Comparison of ENCODE assay signal across 21 cellular contexts in the genomic region with DNA sequence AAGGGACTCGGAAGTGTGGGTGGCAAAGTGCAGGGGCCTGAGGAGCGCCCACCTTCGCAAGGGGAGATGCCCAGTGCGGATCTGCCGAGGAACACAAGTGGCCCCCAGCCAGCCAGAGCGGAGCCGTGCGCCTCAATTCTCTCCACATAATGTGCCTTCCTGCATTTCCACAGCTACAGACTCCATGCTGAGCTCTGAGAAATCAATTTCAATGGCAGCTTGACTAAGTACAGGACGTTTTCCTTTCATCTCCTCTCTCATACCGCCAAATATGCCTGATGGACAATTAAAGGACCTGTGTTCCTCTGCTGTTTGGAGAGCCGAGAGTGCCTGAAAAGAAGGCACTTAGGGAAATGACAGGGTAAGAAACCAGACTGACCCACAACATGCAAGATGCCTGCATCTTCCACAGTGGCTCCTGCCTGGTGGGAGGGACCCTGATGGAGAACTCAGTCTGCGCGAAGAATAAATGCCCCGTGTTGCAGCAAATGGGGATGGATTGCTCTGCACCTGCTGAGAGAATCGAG. TPM values are rescaled to one million over a fixed set of nuclear protein-coding genes. Genes with fewer than 3 reads are reported as not detected.
DNase-seq lines count a peak whose midpoint lies in the region; ATAC-seq and TF ChIP-seq lines count a peak whose summit lies in the region.
"Had no signal": no experiment of that assay in that cellular context is flagged by ENCODE, and none has a peak within 500 bp of the region (broad histone marks: within the 10 kb centered on the region; RNA-seq: fewer than 3 reads in every experiment).

No MANE protein-coding gene starts in this region.

- H3K9ac ChIP-seq in endodermal cell (ENCODE audit: extremely low read depth, low read length, poor library complexity, severe bottlenecking) (no peak overlapping the region), neural progenitor cell (no peak overlapping the region)
- H3K9ac ChIP-seq: GM23248, SK-N-SH had no signal

- no peaks in the 10 kb centered on the region for H3K27me3 ChIP-seq in endodermal cell (ENCODE audit: control insufficient read depth, insufficient read depth, low read length, poor library complexity, severe bottlenecking)
- no peaks in the 10 kb centered on the region for H3K27me3 ChIP-seq in neural progenitor cell
- H3K27me3 ChIP-seq in CD4-positive, alpha-beta T cell (ENCODE audit: control insufficient read depth, insufficient read depth, low read length) = peaks cover 12% of the 10 kb centered on the region

- WGBS in endodermal cell (ENCODE audit: insufficient coverage in 1 of 2, insufficient read length in 1 of 2), 2 experiments = 89 to 92% methylated on average over 8 to 15 of the region's 15 CpGs

- POLR2A ChIA-PET in CD4-positive, alpha-beta T cell (lab: Charles Lee) = no interaction called here

- no peaks in the 10 kb centered on the region for H3F3A ChIP-seq in neural progenitor cell (ENCODE audit: low read depth)

- no peak overlapping the region for H3K4me3 Mint-ChIP-seq in activated CD8-positive, alpha-beta memory T cell treated with anti-CD3 and anti-CD28 coated beads, Interleukin-2, amount 10 ng/mL, durations not matched to agents 7 days and 5 days
- H3K4me3 Mint-ChIP-seq in endodermal cell = no peak overlapping the region
- no peak overlapping the region for H3K4me3 Mint-ChIP-seq in neural progenitor cell
- no peak overlapping the region for H3K4me3 Mint-ChIP-seq in CD4-positive, alpha-beta T cell
- H3K4me3 Mint-ChIP-seq: H9, HFFc6 had no signal

- H3K36me3 ChIP-seq in endodermal cell (ENCODE audit: control insufficient read depth, insufficient read depth, low read length) (no peaks in the 10 kb centered on the region), neural progenitor cell (no peaks in the 10 kb centered on the region)

- H3K27ac ChIP-seq in endodermal cell (ENCODE audit: low read depth, low read length) (no peak overlapping the region), neural progenitor cell (no peak overlapping the region)
- H3K27ac ChIP-seq in CD4-positive, alpha-beta T cell (ENCODE audit: low read depth, low read length) = no peak overlapping the region
- H3K27ac ChIP-seq: GM23248 had no signal

- no peak overlapping the region for H3K27ac Mint-ChIP-seq in activated CD8-positive, alpha-beta memory T cell treated with anti-CD3 and anti-CD28 coated beads, Interleukin-2, amount 10 ng/mL, durations not matched to agents 7 days and 5 days
- H3K27ac Mint-ChIP-seq in endodermal cell (no peak overlapping the region), neural progenitor cell (peak overlapping the region; percentile 59)
- H3K27ac Mint-ChIP-seq in CD4-positive, alpha-beta T cell = no peak overlapping the region
- H3K27ac Mint-ChIP-seq: H9, HFFc6 had no signal

- H2AFZ ChIP-seq in neural progenitor cell (replicated peaks) = no peak overlapping the region
- H2AFZ ChIP-seq: GM23248 had no signal

- H3K36me3 Mint-ChIP-seq in activated CD8-positive, alpha-beta memory T cell treated with anti-CD3 and anti-CD28 coated beads, Interleukin-2, amount 10 ng/mL, durations not matched to agents 7 days and 5 days = no peaks in the 10 kb centered on the region
- no peaks in the 10 kb centered on the region for H3K36me3 Mint-ChIP-seq in endodermal cell (ENCODE audit: low read depth)
- no peaks in the 10 kb centered on the region for H3K36me3 Mint-ChIP-seq in neural progenitor cell
- no peaks in the 10 kb centered on the region for H3K36me3 Mint-ChIP-seq in CD4-positive, alpha-beta T cell (ENCODE audit: low read depth)

- H3K4me1 ChIP-seq in endodermal cell (ENCODE audit: control insufficient read depth, insufficient read depth, low read length) (no peaks in the 10 kb centered on the region), neural progenitor cell (no peaks in the 10 kb centered on the region)

- ATAC-seq in activated CD8-positive, alpha-beta memory T cell treated with anti-CD3 and anti-CD28 coated beads, Interleukin-2, amount 10 ng/mL, durations not matched to agents 7 days and 5 days = no peak
- ATAC-seq in CD4-positive, alpha-beta T cell (ENCODE audit: poor library complexity) = no peak

- TF ChIP-seq CTCF in endodermal cell (conservative IDR thresholded peaks at IDR 0.05) = no peak
- no peak for TF ChIP-seq CTCF in neural progenitor cell (IDR thresholded peaks at IDR 0.05)
- TF ChIP-seq CTCF in foreskin fibroblast (IDR thresholded peaks at IDR 0.05; ENCODE audit: low read depth, low read length) = no peak
- TF ChIP-seq CTCF in CD4-positive, alpha-beta T cell (IDR thresholded peaks at IDR 0.05) = no peak

- intact Hi-C loops in CD4-positive, alpha-beta T cell (cut with DNase I, micrococcal nuclease) = no loop called here

- no peaks in the 10 kb centered on the region for H3K9me3 Mint-ChIP-seq in activated CD8-positive, alpha-beta memory T cell treated with anti-CD3 and anti-CD28 coated beads, Interleukin-2, amount 10 ng/mL, durations not matched to agents 7 days and 5 days (ENCODE audit: low read depth)
- H3K9me3 Mint-ChIP-seq in endodermal cell (peaks cover 7% of the 10 kb centered on the region), neural progenitor cell (peaks cover 2% of the 10 kb centered on the region)
- no peaks in the 10 kb centered on the region for H3K9me3 Mint-ChIP-seq in CD4-positive, alpha-beta T cell

- no peaks in the 10 kb centered on the region for H4K20me1 ChIP-seq in neural progenitor cell (ENCODE audit: low read depth)

- H3K79me2 ChIP-seq in neural progenitor cell (ENCODE audit: low read depth) = no peaks in the 10 kb centered on the region

- no peaks in the 10 kb centered on the region for H3K27me3 Mint-ChIP-seq in activated CD8-positive, alpha-beta memory T cell treated with anti-CD3 and anti-CD28 coated beads, Interleukin-2, amount 10 ng/mL, durations not matched to agents 7 days and 5 days
- H3K27me3 Mint-ChIP-seq in endodermal cell (ENCODE audit: insufficient read depth) (no peaks in the 10 kb centered on the region), neural progenitor cell (ENCODE audit: insufficient read depth, low read depth) (peaks cover 11% of the 10 kb centered on the region)
- peaks cover 50% of the 10 kb centered on the region for H3K27me3 Mint-ChIP-seq in CD4-positive, alpha-beta T cell

- peak; percentile 16 for DNase-seq in activated CD8-positive, alpha-beta memory T cell treated with anti-CD3 and anti-CD28 coated beads, Interleukin-2, amount 10 ng/mL, durations not matched to agents 7 days and 5 days
- DNase-seq in activated CD8-positive, alpha-beta memory T cell treated with anti-CD3 and anti-CD28 coated beads, Interleukin-2, amount 50 U/mL, for 4 hours = no peak
- DNase-seq in endodermal cell (peak; percentile 15), neural progenitor cell (ENCODE audit: low spot score) (no peak), foreskin fibroblast (no peak), AG08396 (ENCODE audit: low spot score) (no peak)
- no peak for DNase-seq in CD4-positive, alpha-beta T cell
- DNase-seq: 8988T; COR-L47; DMS 273 treated with DMSO at 0.1 percent for 48 hours; GM23248; HFFc6; Kasumi-1; NCI-H1417 treated with DMSO at 0.1 percent for 48 hours; NCI-H187; NCI-H748 treated with DMSO at 0.1 percent for 48 hours; NK-92 treated with Interleukin-12 subunit alpha and Interleukin-12 subunit beta, amount 100 ng/mL, for 24 hours; SIG-M5; SK-N-SH had no signal

- CTCF ChIA-PET in activated CD8-positive, alpha-beta memory T cell treated with anti-CD3 and anti-CD28 coated beads, Interleukin-2, amount 10 ng/mL, durations not matched to agents 7 days and 5 days (lab: Charles Lee) = no interaction called here
- CTCF ChIA-PET in CD4-positive, alpha-beta T cell (lab: Charles Lee) = no interaction called here

- H3K9me3 ChIP-seq in endodermal cell (ENCODE audit: control insufficient read depth, low read length) = no peaks in the 10 kb centered on the region
- no peaks in the 10 kb centered on the region for H3K9me3 ChIP-seq in neural progenitor cell (ENCODE audit: low read depth)
- H3K9me3 ChIP-seq in CD4-positive, alpha-beta T cell (ENCODE audit: control insufficient read depth, low read length) = no peaks in the 10 kb centered on the region
- H3K9me3 ChIP-seq: SK-N-SH had no signal

- H3K4me1 Mint-ChIP-seq in activated CD8-positive, alpha-beta memory T cell treated with anti-CD3 and anti-CD28 coated beads, Interleukin-2, amount 10 ng/mL, durations not matched to agents 7 days and 5 days = peaks cover 4% of the 10 kb centered on the region
- H3K4me1 Mint-ChIP-seq in endodermal cell = no peaks in the 10 kb centered on the region
- H3K4me1 Mint-ChIP-seq in neural progenitor cell = peaks cover 26% of the 10 kb centered on the region
- H3K4me1 Mint-ChIP-seq in CD4-positive, alpha-beta T cell (ENCODE audit: low read depth) = no peaks in the 10 kb centered on the region

- no peak overlapping the region for H3K4me2 ChIP-seq in neural progenitor cell
- H3K4me2 ChIP-seq: SK-N-SH had no signal

- H3K4me3 ChIP-seq in endodermal cell (ENCODE audit: low read length) (no peak overlapping the region), neural progenitor cell (no peak overlapping the region), foreskin fibroblast (ENCODE audit: low read depth in 1 of 2, low read length in 2 of 2) (no peak overlapping the region)
- H3K4me3 ChIP-seq: GM23248 had no signal

RNA-seq across cellular contexts. Expression of gene OLFM1, which starts 38.6 kb away (rescaled TPM):
- total RNA-seq in activated CD8-positive, alpha-beta memory T cell treated with anti-CD3 and anti-CD28 coated beads, Interleukin-2, amount 10 ng/mL, durations not matched to agents 7 days and 5 days = under 1 TPM in 1 of 2 experiments, not detected in 1; 0.30 TPM
- total RNA-seq in endodermal cell (10 to 100 TPM; 11.0 to 23.2 TPM), neural progenitor cell (ENCODE audit: low replicate concordance) (4.0 and 6.6 TPM in 2 replicates)
- polyA plus RNA-seq in endodermal cell (2013, experiment 1 of 2) = 55.6 TPM
- 51.7 TPM for polyA plus RNA-seq in endodermal cell (2013, experiment 2 of 2)
- not detected for total RNA-seq in CD4-positive, alpha-beta T cell
- total RNA-seq: MCF 10A had no signal

Comparison
In these comparisons a context has a peak if more than half of its experiments do, and no peak if none do; other contexts are left out.
1. DNase-seq: peak in activated CD8-positive, alpha-beta memory T cell treated with anti-CD3 and anti-CD28 coated beads, Interleukin-2, amount 10 ng/mL, durations not matched to agents 7 days and 5 days (single experiment) and endodermal cell (single experiment); none in activated CD8-positive, alpha-beta memory T cell treated with anti-CD3 and anti-CD28 coated beads, Interleukin-2, amount 50 U/mL, for 4 hours (single experiment), neural progenitor cell (single experiment), foreskin fibroblast (0 of 2), CD4-positive, alpha-beta T cell (0 of 10) and AG08396 (single experiment).